ENCODE assay signal across 14 cellular contexts in genomic region chr14:96066976-96067375, GRCh38. TPM values are rescaled to one million over a fixed set of nuclear protein-coding genes. Genes with fewer than 3 reads are reported as not detected.
"Had no signal": no experiment of that assay in that cellular context is flagged by ENCODE, and none has a peak within 500 bp of the region (broad histone marks: within the 10 kb centered on the region; RNA-seq: fewer than 3 reads in every experiment).

No MANE protein-coding gene starts in this region.

- H3K4me3 ChIP-seq: adrenal gland, breast epithelium, thoracic aorta had no signal

- H3K9me3 ChIP-seq: adrenal gland, breast epithelium, thoracic aorta had no signal

- H3K27me3 ChIP-seq: adrenal gland, breast epithelium had no signal

- H3K27ac ChIP-seq: breast epithelium, thoracic aorta had no signal

- H3K36me3 ChIP-seq: adrenal gland, breast epithelium, thoracic aorta had no signal

- H3K4me1 ChIP-seq: adrenal gland, breast epithelium had no signal

- FAIRE-seq: astrocyte had no signal

- DNase-seq: activated CD4-positive, alpha-beta T cell treated with anti-CD3 and anti-CD28 coated beads for 36 hours; activated CD4-positive, alpha-beta T cell treated with anti-CD3 and anti-CD28 coated beads, Interleukin-2, amount 50 U/mL, for 48 hours; activated gamma-delta T cell treated with Interleukin-2 at 50 U/mL for 16 hours; effector memory CD8-positive, alpha-beta T cell; immature natural killer cell; mesendoderm; natural killer cell; stimulated activated naive B cell treated with anti-CD40 and anti-IgM and Interleukin-4, amounts not matched to agents 10 μg/mL and 1 μg/mL and 100 μg/mL, for 72 hours; T-helper 2 cell had no signal

- ATAC-seq: activated CD4-positive, alpha-beta T cell treated with anti-CD3 and anti-CD28 coated beads for 36 hours; activated naive CD4-positive, alpha-beta T cell treated with anti-CD3 and anti-CD28 coated beads, Interleukin-2, amount 50 U/mL, for 72 hours; effector memory CD8-positive, alpha-beta T cell; natural killer cell; stimulated activated naive B cell treated with anti-CD40 and anti-IgM and Interleukin-4, amounts not matched to agents 10 μg/mL and 1 μg/mL and 100 μg/mL, for 72 hours had no signal

RNA-seq across cellular contexts. Expression of gene C14orf132, which starts 27.8 kb away (rescaled TPM):
- polyA plus RNA-seq: immature natural killer cell had no signal
